In genomic region chr1:54972436-54972835, GRCh38 we compare ENCODE assay signal across 13 cellular contexts. TPM values are rescaled to one million over a fixed set of nuclear protein-coding genes. Genes with fewer than 3 reads are reported as not detected.
DNase-seq lines count a peak whose midpoint lies in the region; ATAC-seq, FAIRE-seq and TF ChIP-seq lines count a peak whose summit lies in the region.
"Had no signal": no experiment of that assay in that cellular context is flagged by ENCODE, and none has a peak within 500 bp of the region (broad histone marks: within the 10 kb centered on the region; RNA-seq: fewer than 3 reads in every experiment).

No MANE protein-coding gene starts in this region.

- 83 to 94% (median 88%) methylated on average over 4 of the region's 4 CpGs for WGBS in stomach, 5 donors

- H3K9me2 ChIP-seq in HCT116 (ENCODE audit: insufficient read depth), result no peaks in the 10 kb centered on the region

- no peaks in the 10 kb centered on the region for H3K36me3 ChIP-seq in HCT116 (ENCODE audit: control insufficient read depth in 1 of 2, insufficient read depth in 2 of 2, low read length in 2 of 2)
- H3K36me3 ChIP-seq in ascending aorta, result no peaks in the 10 kb centered on the region
- H3K36me3 ChIP-seq in kidney (ENCODE audit: control insufficient read depth in 1 of 2, insufficient read depth in 2 of 2, low read length in 2 of 2), result no peaks in the 10 kb centered on the region
- no peaks in the 10 kb centered on the region for H3K36me3 ChIP-seq in stomach
- H3K36me3 ChIP-seq in WERI-Rb-1, result no peaks in the 10 kb centered on the region

- TF ChIP-seq POLR2A in HCT116 (IDR thresholded peaks at IDR 0.05; ENCODE audit: borderline replicate concordance, extremely low read depth, insufficient read depth, insufficient read length) (no peak), stomach (IDR thresholded peaks at IDR 0.05) (no peak)

- POLR2A ChIA-PET in HCT116 (lab: Charles Lee), result no interaction called here

- H3K27me3 ChIP-seq in HCT116 (ENCODE audit: insufficient read depth, low read length) (no peaks in the 10 kb centered on the region), ascending aorta (no peaks in the 10 kb centered on the region), stomach (no peaks in the 10 kb centered on the region), WERI-Rb-1 (ENCODE audit: insufficient read depth, low read depth, severe bottlenecking) (no peaks in the 10 kb centered on the region)

- DNase-seq in HCT116 (ENCODE audit: low read depth, low spot score) (no peak), ascending aorta (ENCODE audit: low spot score in 2 of 2) (peak in 1 of 2 donors; percentile 39), kidney (peak; percentile 15), stomach (no peak), WERI-Rb-1 (no peak), MV-4-11 (lab: John Stamatoyannopoulos, UW) (no peak)
- DNase-seq: AML-193, NCI-H1436, PC-9 had no signal

- H3K27ac ChIP-seq in HCT116 (ENCODE audit: low read depth, low read length) (no peak overlapping the region), ascending aorta (peak overlapping the region; percentile 77 to 83), kidney (ENCODE audit: low read depth in 2 of 2, low read length in 2 of 2) (no peak overlapping the region), stomach (peak overlapping the region in 3 of 5 donors; percentile 35 to 81 (median 71)), WERI-Rb-1 (no peak overlapping the region)

- 0 out of 2 replicates have a peak overlapping the region, but pooled peaks have one; percentile 10 for H3K4me2 ChIP-seq in HCT116 (ENCODE audit: low read length)
- H3K4me2 ChIP-seq: GM23338 had no signal

- H3K9me3 ChIP-seq in HCT116 (ENCODE audit: control insufficient read depth in 1 of 2, insufficient read depth in 1 of 2, low read depth in 1 of 2, low read length in 2 of 2) (no peaks in the 10 kb centered on the region), ascending aorta (no peaks in the 10 kb centered on the region), kidney (ENCODE audit: control insufficient read depth in 1 of 2, low read length in 2 of 2) (no peaks in the 10 kb centered on the region), stomach (no peaks in the 10 kb centered on the region), WERI-Rb-1 (ENCODE audit: severe bottlenecking) (no peaks in the 10 kb centered on the region)

- H3K9ac ChIP-seq in HCT116 (ENCODE audit: low read length), result no peak overlapping the region
- H3K9ac ChIP-seq in kidney (ENCODE audit: low read length in 2 of 2), result no peak overlapping the region

- FAIRE-seq in kidney (lab: Jason Lieb, UNC), result no peak
- FAIRE-seq: K562 had no signal

- H3K4me3 ChIP-seq in HCT116 (replicated peaks in 1 of 2; ENCODE audit: low read depth in 1 of 2, low read length in 2 of 2), result no peak overlapping the region
- H3K4me3 ChIP-seq in ascending aorta, result peak overlapping the region in 1 of 2 donors; percentile 1
- H3K4me3 ChIP-seq in kidney (ENCODE audit: low read length in 2 of 2), result no peak overlapping the region
- H3K4me3 ChIP-seq in stomach, result no peak overlapping the region
- H3K4me3 ChIP-seq in WERI-Rb-1 (ENCODE audit: low read depth, low read length), result no peak overlapping the region
- H3K4me3 ChIP-seq: GM23338, K562, PC-9 had no signal

- no TSS peak for BruUV-seq in HCT116 (replicated peaks; lab: Mats Ljungman, UMichigan)

- intact Hi-C loops in HCT116 (cut with micrococcal nuclease) (no loop called here), ascending aorta (cut with DNase I) (no loop called here), kidney (cut with DNase I) (no loop called here), stomach (cut with DNase I; ENCODE audit: low total_unique reads) (no loop called here)

- H3K79me2 ChIP-seq in HCT116 (ENCODE audit: insufficient read depth, low read length), result no peaks in the 10 kb centered on the region

- H4K20me1 ChIP-seq in HCT116 (ENCODE audit: insufficient read depth), result no peaks in the 10 kb centered on the region

- no peak for TF ChIP-seq EP300 in stomach (IDR thresholded peaks at IDR 0.05)

- CTCF ChIA-PET in HCT116 (lab: Charles Lee), result interaction anchor here (1.0 to 2.0 kb wide), 5 partner anchors 22 to 50 kb away, joined by 4 to 11 read pairs (median 7); no protein-coding TSS in a partner anchor

- no peak for TF ChIP-seq CTCF in HCT116 (IDR thresholded peaks at IDR 0.05 in 2 of 3, conservative IDR thresholded peaks at IDR 0.05 in 1 of 3; ENCODE audit: borderline replicate concordance in 1 of 3, insufficient read depth in 1 of 3, low read depth in 2 of 3, low read length in 2 of 3)
- no peak for TF ChIP-seq CTCF in ascending aorta (IDR thresholded peaks at IDR 0.05)
- TF ChIP-seq CTCF in kidney (IDR thresholded peaks at IDR 0.05; ENCODE audit: borderline replicate concordance, extremely low read depth, insufficient read depth), result no peak
- no peak for TF ChIP-seq CTCF in stomach (IDR thresholded peaks at IDR 0.05)
- TF ChIP-seq CTCF in WERI-Rb-1 (IDR thresholded peaks at IDR 0.05; ENCODE audit: low read depth, low read length), result no peak

- ATAC-seq in HCT116 (no peak), HG02840 (IDR thresholded peaks at IDR 0.05; ENCODE audit: low FRiP score, unreplicated experiment) (no peak)

- H3K4me1 ChIP-seq in HCT116 (ENCODE audit: control insufficient read depth in 1 of 2, insufficient read depth in 2 of 2, low read length in 2 of 2) (peaks cover 15 to 51% of the 10 kb centered on the region in 2 experiments), ascending aorta (peaks cover 0 to 15% of the 10 kb centered on the region in 2 donors), kidney (ENCODE audit: control insufficient read depth in 1 of 2, insufficient read depth in 1 of 2, low read depth in 1 of 2, low read length in 2 of 2) (peaks cover 0 to 3% of the 10 kb centered on the region in 2 donors), stomach (peaks cover 0 to 33% (median 21%) of the 10 kb centered on the region in 4 donors)

- no peak overlapping the region for H2AFZ ChIP-seq in HCT116 (ENCODE audit: low read depth, low read length, poor library complexity, severe bottlenecking)
- H2AFZ ChIP-seq: GM23338, PC-9 had no signal

- RAD21 ChIA-PET in HCT116 (lab: Charles Lee; ENCODE audit: low non-redundant PET in 1 of 2, low total read pairs in 2 of 2, uncharacterized antibody in 2 of 2, unreplicated experiment in 2 of 2), result interaction anchor here in 1 of 2 experiments (1.5 kb wide), 1 partner anchor 22 kb away, joined by 6 read pairs; no protein-coding TSS in a partner anchor

- no peak for TF ChIP-seq RAD21 in HCT116 (IDR thresholded peaks at IDR 0.05; ENCODE audit: low read depth)

TF ChIP-seq in HCT116, 20 proteins besides CTCF, POLR2A, EP300 and RAD21 (continues in another document):
- TF ChIP-seq SP1 (IDR thresholded peaks at IDR 0.05; ENCODE audit: low read depth), result no peak
- TF ChIP-seq REST (IDR thresholded peaks at IDR 0.05; ENCODE audit: low read depth), result no peak
- no peak for TF ChIP-seq CEBPB (IDR thresholded peaks at IDR 0.05; ENCODE audit: low read depth)
- no peak for TF ChIP-seq SIN3A (IDR thresholded peaks at IDR 0.05; ENCODE audit: low read depth)
- no peak for TF ChIP-seq EZH2 (IDR thresholded peaks at IDR 0.05)
- TF ChIP-seq JUND (IDR thresholded peaks at IDR 0.05), result no peak
- TF ChIP-seq ZNF274 (IDR thresholded peaks at IDR 0.05; ENCODE audit: low read depth, low read length), result no peak
- TF ChIP-seq YY1 (IDR thresholded peaks at IDR 0.05; ENCODE audit: extremely low read depth, insufficient replicate concordance, low read depth, low read length), result no peak
- TF ChIP-seq EGR1 (IDR thresholded peaks at IDR 0.05; ENCODE audit: low read depth), result no peak
- no peak for TF ChIP-seq TCF7L2 (IDR thresholded peaks at IDR 0.05; ENCODE audit: borderline replicate concordance, extremely low read depth, insufficient read depth, insufficient read length)
- no peak for TF ChIP-seq SRF (IDR thresholded peaks at IDR 0.05; ENCODE audit: low read depth)
- no peak for TF ChIP-seq MAX (IDR thresholded peaks at IDR 0.05)
- TF ChIP-seq CBX3 (IDR thresholded peaks at IDR 0.05; ENCODE audit: low read depth), result no peak
- no peak for TF ChIP-seq ELF1 (IDR thresholded peaks at IDR 0.05; ENCODE audit: borderline replicate concordance, low read depth)

RNA-seq across cellular contexts. Expression of gene TMEM61, which starts 8.0 kb away (rescaled TPM):
- 4.4 TPM for total RNA-seq in HCT116 (2021; ENCODE audit: unreplicated experiment)
- polyA plus RNA-seq in HCT116 (2012), result 6.1 and 6.5 TPM in 2 replicates
- total RNA-seq in ascending aorta, result not detected
- 7.0 TPM for total RNA-seq in kidney
- 42.7 TPM for polyA plus RNA-seq in kidney (ENCODE audit: insufficient read depth, low read depth, low replicate concordance)
- 100 to 1,000 TPM in 1 of 5 donors, 1 to 10 TPM in 1, under 1 TPM in 2, not detected in 1; 0.55 to 130 (median 5.2) TPM for total RNA-seq in stomach
- polyA plus RNA-seq in stomach, result 1 to 10 TPM in 2 of 3 donors, under 1 TPM in 1; 0.76 to 5.7 (median 1.6) TPM
- total RNA-seq: K562 had no signal
- polyA plus RNA-seq: CD14-positive monocyte, K562 had no signal

RNA-seq across cellular contexts. Expression of gene BSND, which starts 26.3 kb away (rescaled TPM):
- total RNA-seq in HCT116 (2021; ENCODE audit: unreplicated experiment) (not detected), ascending aorta (not detected), kidney (1.4 TPM), stomach (not detected)
- not detected in 2 replicates for polyA plus RNA-seq in HCT116 (2012)
- polyA plus RNA-seq in kidney (ENCODE audit: insufficient read depth, low read depth, low replicate concordance) (22.7 TPM), stomach (not detected)
- total RNA-seq: K562 had no signal
- polyA plus RNA-seq: CD14-positive monocyte, K562 had no signal

Comparison
In these comparisons a context has a peak if more than half of its experiments do, and no peak if none do; other contexts are left out.
1. H3K27ac ChIP-seq: peak in ascending aorta (2 of 2) and stomach (3 of 5); none in HCT116 (single experiment), kidney (0 of 2) and WERI-Rb-1 (single experiment).